In the genomic region with DNA sequence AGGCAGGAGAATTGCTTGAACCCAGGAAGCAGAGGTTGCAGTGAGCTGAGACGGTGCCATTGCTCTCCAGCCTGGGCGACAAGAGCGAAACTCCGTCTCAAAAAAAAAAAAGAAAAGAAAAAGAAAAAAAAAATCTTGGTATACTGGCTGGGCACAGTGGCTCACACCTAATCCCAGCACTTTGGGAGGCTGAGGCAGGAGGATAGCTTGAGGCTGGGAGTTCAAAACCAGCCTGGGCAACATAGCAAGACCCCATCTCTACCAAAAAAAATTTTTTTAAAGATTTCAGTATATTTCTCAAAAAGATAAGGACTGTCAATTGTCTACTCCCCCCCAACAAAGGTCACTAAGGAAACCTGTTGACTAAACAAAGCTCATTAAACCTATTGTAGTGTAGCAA, we compare ENCODE assay signal across 9 cellular contexts. TPM values are rescaled to one million over a fixed set of nuclear protein-coding genes. Genes with fewer than 3 reads are reported as not detected.
"Had no signal": no experiment of that assay in that cellular context is flagged by ENCODE, and none has a peak within 500 bp of the region (broad histone marks: within the 10 kb centered on the region; RNA-seq: fewer than 3 reads in every experiment).

No MANE protein-coding gene starts in this region.

RNA-seq across cellular contexts. Expression of gene CRYAB, which starts 26.5 kb away (rescaled TPM):
- total RNA-seq: naive thymus-derived CD8-positive, alpha-beta T cell; natural killer cell; natural killer cell treated with Interleukin-12 subunit alpha and Interleukin-12 subunit beta and Interleukin-15 and Interleukin-18, amount 100 ng/mL, for 72 hours; neural crest cell; progenitor cell of endocrine pancreas had no signal
- polyA plus RNA-seq: naive thymus-derived CD8-positive, alpha-beta T cell; neural cell had no signal

RNA-seq across cellular contexts. Expression of gene HSPB2, which starts 27.5 kb away (rescaled TPM):
- total RNA-seq: natural killer cell; natural killer cell treated with Interleukin-12 subunit alpha and Interleukin-12 subunit beta and Interleukin-15 and Interleukin-18, amount 100 ng/mL, for 72 hours; neural crest cell; osteocyte; progenitor cell of endocrine pancreas; pulmonary artery endothelial cell; smooth muscle cell had no signal
- polyA plus RNA-seq: naive thymus-derived CD8-positive, alpha-beta T cell; neural cell had no signal
